ENCODE assay signal across 21 cellular contexts in the genomic region with DNA sequence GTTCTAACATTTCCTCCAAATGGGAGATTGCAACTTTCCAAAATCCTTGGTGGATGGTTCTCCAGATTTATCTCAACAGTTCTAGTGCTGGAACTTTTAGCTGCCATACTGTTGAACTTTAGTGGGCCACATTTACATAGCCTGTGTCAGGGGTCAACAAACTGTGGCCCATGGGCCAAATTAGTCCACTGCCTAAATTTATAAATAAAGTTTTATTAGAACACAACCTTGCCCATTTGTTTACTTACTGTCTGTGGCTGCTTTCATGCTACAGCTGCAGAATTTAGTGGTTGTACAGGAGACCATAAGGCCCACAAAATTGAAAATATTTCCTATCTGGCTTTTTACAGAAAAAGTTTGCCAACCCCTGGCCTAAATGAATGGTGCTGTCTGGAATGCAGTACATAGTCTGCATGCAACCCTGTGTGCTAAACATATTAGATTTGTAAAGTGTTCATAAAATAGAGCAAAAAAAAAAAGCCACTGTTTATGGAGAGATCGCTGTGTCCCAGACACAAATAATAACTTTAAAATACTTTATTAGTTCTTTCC. TPM values are rescaled to one million over a fixed set of nuclear protein-coding genes. Genes with fewer than 3 reads are reported as not detected.
A peak's percentile ranks its signal among the peaks of the same experiment; 100 is the strongest.
DNase-seq lines count a peak whose midpoint lies in the region; ATAC-seq and TF ChIP-seq lines count a peak whose summit lies in the region.
"Had no signal": no experiment of that assay in that cellular context is flagged by ENCODE, and none has a peak within 500 bp of the region (broad histone marks: within the 10 kb centered on the region; RNA-seq: fewer than 3 reads in every experiment).

No MANE protein-coding gene starts in this region.

- peaks cover 66% of the 10 kb centered on the region for H3K4me1 Mint-ChIP-seq in CD8-positive, alpha-beta T cell (ENCODE audit: low read depth)
- H3K4me1 Mint-ChIP-seq in T-cell, result peaks cover 46 to 62% (median 53%) of the 10 kb centered on the region in 3 donors
- H3K4me1 Mint-ChIP-seq in mesothelial cell of epicardium, result peaks cover 3% of the 10 kb centered on the region

- intact Hi-C loops in CD8-positive, alpha-beta T cell (cut with DNase I, micrococcal nuclease), result no loop called here

- H3K4me3 ChIP-seq in CD8-positive, alpha-beta T cell (ENCODE audit: low read depth, low read length), result no peak overlapping the region
- H3K4me3 ChIP-seq in fibroblast of villous mesenchyme (ENCODE audit: low read depth, low read length), result no peak overlapping the region
- H3K4me3 ChIP-seq: lung had no signal

- H3K9me3 Mint-ChIP-seq in CD8-positive, alpha-beta T cell, result no peaks in the 10 kb centered on the region
- no peaks in the 10 kb centered on the region for H3K9me3 Mint-ChIP-seq in T-cell
- H3K9me3 Mint-ChIP-seq in mesothelial cell of epicardium, result no peaks in the 10 kb centered on the region
- H3K9me3 Mint-ChIP-seq: activated naive CD4-positive, alpha-beta T cell treated with anti-CD3 and anti-CD28 coated beads, Interleukin-2, amount 50 U/mL, for 24 hours; dendritic cell treated with granulocyte-macrophage colony-stimulating factor and Interleukin-4, amounts not matched to agents 40 ng/mL and 50 ng/mL, for 4 days had no signal

- DNase-seq in AG08395 (ENCODE audit: low spot score), result peak; percentile 18
- DNase-seq in CD8-positive, alpha-beta T cell, result no peak
- DNase-seq in T-cell, result no peak
- DNase-seq in fibroblast of villous mesenchyme (ENCODE audit: low read depth), result peak; percentile 76
- no peak for DNase-seq in cerebellar nuclear complex (lab: John Stamatoyannopoulos, UW)
- DNase-seq in mesothelial cell of epicardium (ENCODE audit: low spot score in 2 of 2, unreplicated experiment in 2 of 2), result no peak
- DNase-seq in SKM-1 treated with dmso at 0.1 percent for 144 hours (lab: John Stamatoyannopoulos, UW; ENCODE audit: unreplicated experiment), result no peak
- DNase-seq in amygdala (lab: John Stamatoyannopoulos, UW), result no peak
- DNase-seq: activated CD4-positive, alpha-beta T cell treated with anti-CD3 and anti-CD28 coated beads, Interleukin-2, amount 50 U/mL, for 48 hours; activated T-cell treated with anti-CD3 and anti-CD28 coated beads, Interleukin-2, amount 50 U/mL, for 1 hour; COR-L47; kidney; NCI-H1417 treated with DMSO at 0.1 percent for 48 hours; NCI-H526 treated with DMSO at 0.1 percent for 48 hours; OCI-M1; SHP77 treated with DMSO at 0.1 percent for 48 hours; T-helper 1 cell had no signal

- H3K36me3 ChIP-seq in CD8-positive, alpha-beta T cell (ENCODE audit: insufficient read depth, low read length), result no peaks in the 10 kb centered on the region

- H3K4me3 Mint-ChIP-seq in CD8-positive, alpha-beta T cell, result no peak overlapping the region
- H3K4me3 Mint-ChIP-seq in T-cell (peak overlapping the region in 1 of 3 donors; percentile 24), mesothelial cell of epicardium (no peak overlapping the region)
- H3K4me3 Mint-ChIP-seq: dendritic cell treated with granulocyte-macrophage colony-stimulating factor and Interleukin-4, amounts not matched to agents 40 ng/mL and 50 ng/mL, for 4 days had no signal

- H3K27me3 ChIP-seq in CD8-positive, alpha-beta T cell (ENCODE audit: insufficient read depth, low read length), result no peaks in the 10 kb centered on the region

- no peaks in the 10 kb centered on the region for H3K27me3 Mint-ChIP-seq in CD8-positive, alpha-beta T cell (ENCODE audit: low read depth)
- H3K27me3 Mint-ChIP-seq in T-cell (no peaks in the 10 kb centered on the region), mesothelial cell of epicardium (ENCODE audit: low read depth) (no peaks in the 10 kb centered on the region)
- H3K27me3 Mint-ChIP-seq: activated naive CD4-positive, alpha-beta T cell treated with anti-CD3 and anti-CD28 coated beads, Interleukin-2, amount 50 U/mL, for 24 hours; dendritic cell treated with granulocyte-macrophage colony-stimulating factor and Interleukin-4, amounts not matched to agents 40 ng/mL and 50 ng/mL, for 4 days had no signal

- no peak for TF ChIP-seq CTCF in CD8-positive, alpha-beta T cell (IDR thresholded peaks at IDR 0.05)
- no peak for TF ChIP-seq CTCF in fibroblast of villous mesenchyme (IDR thresholded peaks at IDR 0.05; ENCODE audit: insufficient read depth, low read depth, low read length)
- TF ChIP-seq CTCF in mesothelial cell of epicardium (IDR thresholded peaks at IDR 0.05; ENCODE audit: unreplicated experiment), result no peak

- ATAC-seq in CD8-positive, alpha-beta T cell, result no peak
- no peak for ATAC-seq in T-cell (replicated peaks in 1 of 4)

- no peaks in the 10 kb centered on the region for H3K9me3 ChIP-seq in CD8-positive, alpha-beta T cell (ENCODE audit: low read length)

- no peak overlapping the region for H3K27ac ChIP-seq in CD8-positive, alpha-beta T cell (ENCODE audit: low read depth, low read length)
- H3K27ac ChIP-seq: parathyroid adenoma had no signal

- H3K27ac Mint-ChIP-seq in CD8-positive, alpha-beta T cell, result peak overlapping the region; percentile 76
- H3K27ac Mint-ChIP-seq in T-cell, result peak overlapping the region; percentile 92
- H3K27ac Mint-ChIP-seq in mesothelial cell of epicardium, result no peak overlapping the region
- H3K27ac Mint-ChIP-seq: dendritic cell treated with granulocyte-macrophage colony-stimulating factor and Interleukin-4, amounts not matched to agents 40 ng/mL and 50 ng/mL, for 4 days had no signal

- POLR2A ChIA-PET in CD8-positive, alpha-beta T cell (lab: Charles Lee), result interaction anchor here (0.6 to 1.5 kb wide), 2 partner anchors 16 to 49 kb away, joined by 3 read pairs; no protein-coding TSS in a partner anchor
- POLR2A ChIA-PET in T-cell (lab: Charles Lee), result interaction anchor here in 1 of 2 donors (0.7 kb wide), 3 partner anchors 53 to 174 kb away, joined by 7 to 11 read pairs (median 9); no protein-coding TSS in a partner anchor

- H3K4me1 ChIP-seq in CD8-positive, alpha-beta T cell (ENCODE audit: insufficient read depth, low read length), result peaks cover 60% of the 10 kb centered on the region
- H3K4me1 ChIP-seq: parathyroid adenoma had no signal

- peaks cover 3% of the 10 kb centered on the region for H3K36me3 Mint-ChIP-seq in CD8-positive, alpha-beta T cell
- peaks cover 9% of the 10 kb centered on the region for H3K36me3 Mint-ChIP-seq in T-cell
- H3K36me3 Mint-ChIP-seq in mesothelial cell of epicardium, result no peaks in the 10 kb centered on the region

- CTCF ChIA-PET in CD8-positive, alpha-beta T cell (lab: Charles Lee), result interaction anchor here (0.9 to 2.1 kb wide), 3 partner anchors 39 to 64 kb away, joined by 3 to 6 read pairs (median 3); no protein-coding TSS in a partner anchor
- CTCF ChIA-PET in T-cell (lab: Charles Lee), result interaction anchor here in 1 of 2 donors (0.7 kb wide), 1 partner anchor 68 kb away, joined by 3 read pairs; no protein-coding TSS in a partner anchor

RNA-seq across cellular contexts. Expression of a gene that starts 30.3 kb away (rescaled TPM):
- 10 to 100 TPM; 49.6 to 52.9 TPM for total RNA-seq in CD8-positive, alpha-beta T cell
- total RNA-seq in T-cell (10 to 100 TPM; 61.1 to 94.9 (median 81.8) TPM), fibroblast of villous mesenchyme (64.7 and 109 TPM in 2 replicates), mesothelial cell of epicardium (38.2 to 42.9 TPM (median 41.1 TPM) in 3 replicates)

Comparison
In these comparisons a context has a peak if more than half of its experiments do, and no peak if none do; other contexts are left out.
1. DNase-seq: peak in AG08395 (single experiment) and fibroblast of villous mesenchyme (single experiment); none in CD8-positive, alpha-beta T cell (0 of 7), T-cell (0 of 34), cerebellar nuclear complex (0 of 2), mesothelial cell of epicardium (0 of 2), SKM-1 treated with dmso at 0.1 percent for 144 hours (single experiment) and amygdala (0 of 56).